ENCODE assay signal across 8 cellular contexts in genomic region chr16:71894921-71895678, GRCh38. TPM values are rescaled to one million over a fixed set of nuclear protein-coding genes. Genes with fewer than 3 reads are reported as not detected.
DNase-seq lines count a peak whose midpoint lies in the region; TF ChIP-seq lines count a peak whose summit lies in the region.

TSS of gene IST1 (plus strand) at chr16:71895531. CDS start at chr16:71915641, 20,110 bp downstream.

- peaks cover 4% of the 10 kb centered on the region for H3F3A ChIP-seq in neural cell (ENCODE audit: insufficient read depth, low read length, poor library complexity, severe bottlenecking)

- no peaks in the 10 kb centered on the region for H3K27me3 ChIP-seq in neural cell (ENCODE audit: insufficient read depth, low read depth, low read length)
- H3K27me3 ChIP-seq in stomach: no peaks in the 10 kb centered on the region

- peak within 1 kb of the TSS; percentile 96 for H3K4me2 ChIP-seq in neural cell (ENCODE audit: low read length)

- H3K9me3 ChIP-seq in neural cell (ENCODE audit: low read length) (no peaks in the 10 kb centered on the region), stomach (no peaks in the 10 kb centered on the region)

- peak within 1 kb of the TSS; percentile 97 for H3K9ac ChIP-seq in neural cell (ENCODE audit: low read length)

- TF ChIP-seq RAD21 in neural cell (conservative IDR thresholded peaks at IDR 0.05): no peak

- WGBS in stomach, 5 donors: 0 to 1% (median 0%) methylated on average over 36 to 67 of the region's 67 CpGs

- peak; percentile 98 for DNase-seq in ELF-1 (ENCODE audit: low read depth, low spot score)
- DNase-seq in H4 (ENCODE audit: low spot score): peak; percentile 94
- peak; percentile 98 for DNase-seq in LoVo (ENCODE audit: low spot score)
- peak; percentile 94 to 95 for DNase-seq in SHP77 (lab: John Stamatoyannopoulos, UW)
- peak; percentile 99 for DNase-seq in activated effector memory CD4-positive, alpha-beta T cell treated with anti-CD3 and anti-CD28 coated beads, Interleukin-2, amount 50 U/mL, for 16 hours
- DNase-seq in fibroblast of the aortic adventitia (ENCODE audit: low read depth): peak; percentile 99
- peak; percentile 98 for DNase-seq in stomach

- H3K79me2 ChIP-seq in neural cell (replicated peaks; ENCODE audit: insufficient read depth, low read length): peaks cover 43% of the 10 kb centered on the region

- H3K9me2 ChIP-seq in neural cell (ENCODE audit: insufficient read depth, low read length): no peaks in the 10 kb centered on the region

- peak within 1 kb of the TSS; percentile 70 for H2AFZ ChIP-seq in neural cell (ENCODE audit: low read depth, low read length)

- H3K36me3 ChIP-seq in neural cell (ENCODE audit: insufficient read depth, low read length) (no peaks in the 10 kb centered on the region), stomach (peaks cover 0 to 4% (median 0%) of the 10 kb centered on the region in 4 donors)

- peaks cover 31 to 47% (median 44%) of the 10 kb centered on the region in 4 donors for H3K4me1 ChIP-seq in stomach

- TF ChIP-seq CTCF in fibroblast of the aortic adventitia (IDR thresholded peaks at IDR 0.05; ENCODE audit: insufficient read depth, low read length): no peak
- peak; percentile 27 for TF ChIP-seq CTCF in neural cell (IDR thresholded peaks at IDR 0.05; ENCODE audit: poor library complexity, severe bottlenecking)
- no peak for TF ChIP-seq CTCF in stomach (IDR thresholded peaks at IDR 0.05)

- TF ChIP-seq EP300 in neural cell (conservative IDR thresholded peaks at IDR 0.05; ENCODE audit: poor library complexity, severe bottlenecking) (peak; percentile 55), stomach (IDR thresholded peaks at IDR 0.05) (no peak)

- TF ChIP-seq POLR2A in stomach (IDR thresholded peaks at IDR 0.05): peak in 2 of 4 donors; percentile 53 to 79

- H3K4me3 ChIP-seq in fibroblast of the aortic adventitia (ENCODE audit: low read depth, low read length) (peak within 1 kb of the TSS; percentile 87), neural cell (ENCODE audit: low read length) (peak within 1 kb of the TSS; percentile 85), stomach (peak within 1 kb of the TSS; percentile 79 to 98 (median 90))

- no peaks in the 10 kb centered on the region for H4K20me1 ChIP-seq in neural cell (ENCODE audit: insufficient read depth)

- intact Hi-C loops in stomach (cut with DNase I; ENCODE audit: low total_unique reads): no loop called here

- H3K27ac ChIP-seq in neural cell (ENCODE audit: low read length) (peak within 1 kb of the TSS; percentile 97), stomach (peak within 1 kb of the TSS; percentile 94 to 99 (median 96))

TF ChIP-seq in neural cell, 6 proteins besides CTCF, POLR2A, EP300 and RAD21:
- TF ChIP-seq SMC3 (conservative IDR thresholded peaks at IDR 0.05; ENCODE audit: poor library complexity): no peak
- peak; percentile 81 for TF ChIP-seq MXI1 (conservative IDR thresholded peaks at IDR 0.05; ENCODE audit: poor library complexity, severe bottlenecking)
- TF ChIP-seq EZH2 (IDR thresholded peaks at IDR 0.05; ENCODE audit: borderline replicate concordance, insufficient read depth, low read length, poor library complexity, severe bottlenecking): no peak
- peak; percentile 99 for TF ChIP-seq TAF1 (IDR thresholded peaks at IDR 0.05; ENCODE audit: low read depth)
- TF ChIP-seq REST (IDR thresholded peaks at IDR 0.05; ENCODE audit: borderline replicate concordance): peak; percentile 91
- TF ChIP-seq POLR2AphosphoS5 (IDR thresholded peaks at IDR 0.05): peak; percentile 97

RNA-seq across cellular contexts. Expression of gene IST1, which starts in this region (rescaled TPM):
- total RNA-seq in H4 (2014; rRNA removed; shearing (Covaris generic)): 220 and 229 TPM in 2 replicates
- 172 and 273 TPM in 2 replicates for total RNA-seq in fibroblast of the aortic adventitia (ENCODE audit: low replicate concordance)
- polyA plus RNA-seq in neural cell: 389 and 461 TPM in 2 replicates
- polyA minus RNA-seq in neural cell: 263 and 297 TPM in 2 replicates
- total RNA-seq in stomach: 100 to 1,000 TPM; 159 to 270 (median 222) TPM
- polyA plus RNA-seq in stomach: 100 to 1,000 TPM in 1 of 3 donors, 10 to 100 TPM in 2; 76.0 to 141 (median 83.9) TPM

Comparison
In these comparisons a context has a peak if more than half of its experiments do, and no peak if none do; other contexts are left out.
1. Peak in every context shown above with its lines: DNase-seq, H3K4me3 ChIP-seq and H3K27ac ChIP-seq.